In the genomic region with DNA sequence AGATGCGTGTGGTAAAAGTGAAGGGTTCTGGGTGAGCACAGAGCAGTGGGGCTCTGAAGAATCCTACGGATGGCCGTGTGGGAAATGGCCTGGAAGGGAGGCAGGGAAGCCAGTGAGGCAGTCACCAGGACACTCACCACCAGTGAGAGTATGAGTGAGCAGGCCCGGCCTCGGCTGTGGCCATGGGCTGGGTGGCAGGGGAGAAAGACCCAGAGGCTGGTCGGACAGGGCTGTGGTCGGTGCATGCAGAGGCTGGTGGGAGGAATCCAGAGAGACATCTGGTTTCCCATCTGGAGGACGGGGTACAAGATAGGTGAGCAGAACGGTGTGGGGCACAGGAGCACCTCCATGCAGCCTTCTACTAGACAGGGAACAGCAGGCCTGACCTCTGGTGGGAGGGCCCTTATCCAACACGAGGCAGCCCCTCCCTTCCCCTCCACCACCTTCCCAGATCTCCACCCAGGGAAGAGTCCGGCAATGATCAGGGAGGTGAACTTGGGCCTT, we compare ENCODE assay signal across 16 cellular contexts.
"Had no signal": no experiment of that assay in that cellular context is flagged by ENCODE, and none has a peak within 500 bp of the region (broad histone marks: within the 10 kb centered on the region; RNA-seq: fewer than 3 reads in every experiment).

No MANE protein-coding gene starts in this region.

- H3K9me3 Mint-ChIP-seq: activated naive CD4-positive, alpha-beta T cell treated with anti-CD3 and anti-CD28 coated beads, Interleukin-2, amount 50 U/mL, for 24 hours; mesothelial cell of epicardium; T-cell had no signal

- H3K27ac ChIP-seq: adrenal gland, cardiac muscle cell, coronary artery, esophagus squamous epithelium, neutrophil, thoracic aorta had no signal

- H3K27me3 ChIP-seq: adrenal gland, cardiac muscle cell, esophagus squamous epithelium had no signal

- ATAC-seq: T-cell had no signal

- H3K27ac Mint-ChIP-seq: activated naive CD4-positive, alpha-beta T cell treated with anti-CD3 and anti-CD28 coated beads, Interleukin-2, amount 50 U/mL, for 24 hours; mesothelial cell of epicardium; T-cell had no signal

- H3K4me1 Mint-ChIP-seq: activated naive CD4-positive, alpha-beta T cell treated with anti-CD3 and anti-CD28 coated beads, Interleukin-2, amount 50 U/mL, for 24 hours; mesothelial cell of epicardium; T-cell had no signal

- DNase-seq: activated CD4-positive, alpha-beta T cell treated with anti-CD3 and anti-CD28 coated beads, Interleukin-2, amount 50 U/mL, for 4 hours; activated CD4-positive, CD25-positive, alpha-beta regulatory T cell treated with anti-CD3 and anti-CD28 coated beads, Interleukin-2, amount 50 U/mL, for 72 hours; activated T-cell treated with anti-CD3 and anti-CD28 coated beads, Interleukin-2, amount 50 U/mL, for 1 hour; adrenal gland; effector CD4-positive, alpha-beta T cell; esophagus squamous epithelium; SK-N-SH; stimulated activated CD4-positive, alpha-beta T cell treated with anti-CD3 and anti-CD28 coated beads, Interleukin-12 subunit alpha, Interleukin-12 subunit beta, amount 100 ng/mL, for 4 hours; stimulated activated naive CD4-positive, alpha-beta T cell; T-cell had no signal

- H3K4me3 Mint-ChIP-seq: activated naive CD4-positive, alpha-beta T cell treated with anti-CD3 and anti-CD28 coated beads, Interleukin-2, amount 50 U/mL, for 24 hours; mesothelial cell of epicardium; T-cell had no signal

- H3K36me3 Mint-ChIP-seq: activated naive CD4-positive, alpha-beta T cell treated with anti-CD3 and anti-CD28 coated beads, Interleukin-2, amount 50 U/mL, for 24 hours; mesothelial cell of epicardium; T-cell had no signal
